ENCODE assay signal across 8 cellular contexts in genomic region chr18:58886864-58887612, GRCh38. TPM values are rescaled to one million over a fixed set of nuclear protein-coding genes. Genes with fewer than 3 reads are reported as not detected.
DNase-seq lines count a peak whose midpoint lies in the region; ATAC-seq and TF ChIP-seq lines count a peak whose summit lies in the region.

No MANE protein-coding gene starts in this region.

- CTCF ChIA-PET in WTC11 (lab: Charles Lee) = no interaction called here
- CTCF ChIA-PET in PC-9 (lab: Charles Lee) = no interaction called here

- H3K27me3 ChIP-seq in iPS-18a (ENCODE audit: control insufficient read depth, insufficient read depth, low read length) (no peaks in the 10 kb centered on the region), thoracic aorta (replicated peaks; ENCODE audit: insufficient read depth) (no peaks in the 10 kb centered on the region), PC-9 (ENCODE audit: insufficient read depth, low read depth) (no peaks in the 10 kb centered on the region)

- ATAC-seq in HG02588 (IDR thresholded peaks at IDR 0.05; ENCODE audit: unreplicated experiment) = peak; percentile 27
- ATAC-seq in WTC11 = no peak
- ATAC-seq in thoracic aorta (ENCODE audit: insufficient number of reproducible peaks, low FRiP score, low read depth) = peak; percentile 33

- no peak overlapping the region for H3K4me3 Mint-ChIP-seq in WTC11

- H3K27me3 Mint-ChIP-seq in WTC11 (ENCODE audit: low read depth) = no peaks in the 10 kb centered on the region

- H3K9me3 Mint-ChIP-seq in WTC11 = no peaks in the 10 kb centered on the region

- no peaks in the 10 kb centered on the region for H3K9me2 ChIP-seq in PC-9 (ENCODE audit: insufficient read depth)

- BruUV-seq in PC-9 (replicated peaks; lab: Mats Ljungman, UMichigan) = no TSS peak

- POLR2A ChIA-PET in WTC11 (lab: Charles Lee) = interaction anchor here (1.1 kb wide), 1 partner anchor 21 kb away, joined by 3 read pairs; no protein-coding TSS in a partner anchor
- POLR2A ChIA-PET in PC-9 (lab: Charles Lee; ENCODE audit: unreplicated experiment) = no interaction called here

- H3K36me3 Mint-ChIP-seq in WTC11 = peaks cover 46% of the 10 kb centered on the region

- H3K79me2 ChIP-seq in PC-9 (ENCODE audit: low read depth) = no peaks in the 10 kb centered on the region

- no peak for TF ChIP-seq CTCF in WTC11 (IDR thresholded peaks at IDR 0.05)
- TF ChIP-seq CTCF in thoracic aorta (IDR thresholded peaks at IDR 0.05) = no peak
- no peak for TF ChIP-seq CTCF in PC-9 (conservative IDR thresholded peaks at IDR 0.05)

- peaks cover 6% of the 10 kb centered on the region for H3K4me1 ChIP-seq in iPS-18a (ENCODE audit: control insufficient read depth, low read depth, low read length)
- peaks cover 33 to 57% of the 10 kb centered on the region in 2 donors for H3K4me1 ChIP-seq in thoracic aorta (ENCODE audit: control insufficient read depth in 1 of 2, low read depth in 2 of 2)
- no peaks in the 10 kb centered on the region for H3K4me1 ChIP-seq in PC-9 (replicated peaks; ENCODE audit: insufficient read depth)

- H3K9me3 ChIP-seq in iPS-18a (ENCODE audit: control insufficient read depth, low read depth, low read length) (no peaks in the 10 kb centered on the region), thoracic aorta (no peaks in the 10 kb centered on the region), PC-9 (ENCODE audit: insufficient read depth, low read depth) (no peaks in the 10 kb centered on the region)

- intact Hi-C loops in PC-9 (cut with micrococcal nuclease; ENCODE audit: unreplicated experiment) = no loop called here

- H3F3A ChIP-seq in PC-9 (ENCODE audit: insufficient read depth, low read depth) = no peaks in the 10 kb centered on the region

- H2AFZ ChIP-seq in PC-9 = no peak overlapping the region

- H3K36me3 ChIP-seq in iPS-18a (ENCODE audit: control insufficient read depth, low read depth, low read length) = peaks cover 69% of the 10 kb centered on the region
- no peaks in the 10 kb centered on the region for H3K36me3 ChIP-seq in thoracic aorta
- H3K36me3 ChIP-seq in PC-9 (ENCODE audit: low read depth) = no peaks in the 10 kb centered on the region

- H3K27ac ChIP-seq in iPS-18a (ENCODE audit: low read length) (peak overlapping the region; percentile 59), thoracic aorta (peak overlapping the region; percentile 58 to 89), PC-9 (no peak overlapping the region)

- no peak for DNase-seq in WTC11 (ENCODE audit: low spot score)
- no peak for DNase-seq in thoracic aorta (ENCODE audit: low spot score)
- DNase-seq in stimulated activated CD4-positive, alpha-beta T cell treated with anti-CD3 and anti-CD28 coated beads, Interleukin-1b, Interleukin-23, amount 100 ng/mL, for 48 hours = no peak
- DNase-seq in activated naive CD4-positive, alpha-beta T cell (lab: John Stamatoyannopoulos, UW) = no peak
- DNase-seq in NCI-H2081 treated with DMSO at 0.1 percent for 48 hours (lab: John Stamatoyannopoulos, UW) = no peak
- no peak for DNase-seq in PC-9

- no peak overlapping the region for H3K9ac ChIP-seq in iPS-18a (ENCODE audit: low read length)

- no peaks in the 10 kb centered on the region for H4K20me1 ChIP-seq in PC-9 (ENCODE audit: insufficient read depth)

- peaks cover 54% of the 10 kb centered on the region for H3K4me1 Mint-ChIP-seq in WTC11

- H3K27ac Mint-ChIP-seq in WTC11 = peak overlapping the region; percentile 75

- H3K4me3 ChIP-seq in iPS-18a (ENCODE audit: low read length) (no peak overlapping the region), thoracic aorta (peak overlapping the region; percentile 62), PC-9 (no peak overlapping the region)

- no peak overlapping the region for H3K4me2 ChIP-seq in PC-9

TF ChIP-seq in WTC11, 78 proteins besides CTCF, POLR2A, EP300 and RAD21 (continues in another document):
- TF ChIP-seq TCF7 (CRISPR knock-in tag; IDR thresholded peaks at IDR 0.05; ENCODE audit: low read depth) (no peak), E2F5 (CRISPR knock-in tag; IDR thresholded peaks at IDR 0.05) (no peak), SOX15 (CRISPR knock-in tag; IDR thresholded peaks at IDR 0.05) (no peak), E2F1 (CRISPR knock-in tag; IDR thresholded peaks at IDR 0.05) (no peak), ZNF219 (CRISPR knock-in tag; IDR thresholded peaks at IDR 0.05; ENCODE audit: borderline replicate concordance) (no peak), ZMAT4 (CRISPR knock-in tag; IDR thresholded peaks at IDR 0.05) (no peak), OVOL2 (CRISPR knock-in tag; IDR thresholded peaks at IDR 0.05; ENCODE audit: borderline replicate concordance) (no peak), E2F4 (CRISPR knock-in tag; IDR thresholded peaks at IDR 0.05; ENCODE audit: borderline replicate concordance, low read depth) (no peak), NFATC4 (CRISPR knock-in tag; IDR thresholded peaks at IDR 0.05) (no peak), TEAD1 (CRISPR knock-in tag; IDR thresholded peaks at IDR 0.05) (no peak), AFF4 (CRISPR knock-in tag; IDR thresholded peaks at IDR 0.05; ENCODE audit: borderline replicate concordance) (no peak), IRF1 (CRISPR knock-in tag; IDR thresholded peaks at IDR 0.05) (no peak), ZNF138 (CRISPR knock-in tag; conservative IDR thresholded peaks at IDR 0.05) (no peak), CBFB (CRISPR knock-in tag; IDR thresholded peaks at IDR 0.05; ENCODE audit: low read depth) (no peak)

RNA-seq across cellular contexts. Expression of gene ZNF532, which starts 22.4 kb away (rescaled TPM):
- 171 to 185 TPM (median 181 TPM) in 3 replicates for total RNA-seq in WTC11 (2021)
- total RNA-seq in thoracic aorta = 100 to 1,000 TPM; 133 to 211 TPM
- total RNA-seq in PC-9 (2021) = 19.1 and 21.1 TPM in 2 replicates
